ENCODE assay signal across 18 cellular contexts in the genomic region with DNA sequence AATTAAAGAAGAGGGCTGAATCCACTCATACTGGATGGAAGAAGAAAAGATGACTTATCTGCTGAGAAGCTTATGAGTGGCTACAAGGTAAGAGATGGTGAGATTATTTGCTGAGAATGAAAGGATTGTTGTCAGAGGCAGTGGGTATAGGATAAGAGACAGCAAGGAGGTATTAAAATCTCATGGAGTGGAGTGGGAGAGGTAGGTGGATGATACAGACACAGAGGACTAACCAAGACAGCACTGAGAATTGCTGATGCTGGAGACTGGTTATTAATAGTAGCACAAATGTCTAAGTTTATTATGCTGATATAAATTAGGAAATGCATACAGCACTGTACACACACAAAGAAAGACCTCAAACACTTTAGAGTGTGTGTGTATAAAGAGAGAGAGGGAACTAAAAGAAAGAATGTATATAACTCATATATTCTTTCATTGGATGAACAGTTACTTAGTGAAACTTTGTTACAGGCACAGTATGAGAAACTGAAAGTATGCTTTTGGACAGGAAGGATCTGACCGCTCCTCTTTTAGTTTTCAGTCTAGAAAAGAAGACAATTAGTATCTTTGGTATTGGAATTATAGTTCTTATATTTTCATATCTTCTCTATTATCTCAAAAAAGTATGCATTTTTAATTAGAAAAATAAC.
DNase-seq lines count a peak whose midpoint lies in the region; ATAC-seq, FAIRE-seq and TF ChIP-seq lines count a peak whose summit lies in the region.
"Had no signal": no experiment of that assay in that cellular context is flagged by ENCODE, and none has a peak within 500 bp of the region (broad histone marks: within the 10 kb centered on the region; RNA-seq: fewer than 3 reads in every experiment).

No MANE protein-coding gene starts in this region.

- RAD21 ChIA-PET in GM12878 (lab: Charles Lee; ENCODE audit: unreplicated experiment), result no interaction called here

- no peak overlapping the region for H3K4me3 ChIP-seq in GM12878
- H3K4me3 ChIP-seq: K562, SJSA1, suprapubic skin had no signal

- H3K4me1 ChIP-seq in GM12878 (ENCODE audit: control insufficient read depth, insufficient read depth, low read length), result no peaks in the 10 kb centered on the region
- H3K4me1 ChIP-seq: SJSA1, suprapubic skin had no signal

- H3K36me3 ChIP-seq in GM12878 (ENCODE audit: control insufficient read depth in 2 of 2, insufficient read depth in 2 of 2, low read length in 1 of 2), result no peaks in the 10 kb centered on the region
- H3K36me3 ChIP-seq: brain microvascular endothelial cell, SJSA1, suprapubic skin had no signal

- no peak overlapping the region for H3K27ac ChIP-seq in GM12878 (ENCODE audit: control insufficient read depth, insufficient read depth)
- H3K27ac ChIP-seq: brain microvascular endothelial cell, SJSA1, suprapubic skin had no signal

- no peak for TF ChIP-seq EP300 in GM12878 (IDR thresholded peaks at IDR 0.05; ENCODE audit: borderline replicate concordance in 1 of 2, control insufficient read depth in 1 of 2, low read depth in 2 of 2, low read length in 2 of 2)

- in situ Hi-C loops in GM12878 (cut with MboI), result no loop called here

- SMC1A ChIA-PET in GM12878 (lab: Charles Lee; ENCODE audit: uncharacterized antibody, unreplicated experiment), result interaction anchor here (1.0 to 1.1 kb wide), 2 partner anchors 8 to 23 kb away, joined by 3 read pairs; no protein-coding TSS in a partner anchor

- DNase-seq in GM12878 (ENCODE audit: low read depth, low spot score) (no peak), left lobe of liver (ENCODE audit: low spot score) (no peak), NCI-H2171 treated with DMSO at 0.1 percent for 48 hours (lab: John Stamatoyannopoulos, UW) (no peak), SW 1271 (lab: John Stamatoyannopoulos, UW) (no peak)
- DNase-seq: activated CD4-positive, alpha-beta T cell treated with anti-CD3 and anti-CD28 coated beads, Interleukin-2, amount 50 U/mL, for 1 hour; activated T-cell treated with anti-CD3 and anti-CD28 coated beads for 4 hours; brain microvascular endothelial cell; hypothalamus; NCI-H146; NCI-H446 treated with DMSO at 0.1 percent for 48 hours; stimulated activated CD4-positive, alpha-beta T cell treated with anti-CD3 and anti-CD28 coated beads, Interleukin-2, amount 100 ng/mL, for 48 hours had no signal

- 0 out of 2 replicates have a peak overlapping the region, but pooled peaks have one; percentile 23 for H2AFZ ChIP-seq in GM12878 (ENCODE audit: control insufficient read depth, low read depth, low read length)

- FAIRE-seq in GM12878 (lab: Jason Lieb, UNC), result no peak
- FAIRE-seq: K562 had no signal

- H3K79me2 ChIP-seq in GM12878 (ENCODE audit: control insufficient read depth, insufficient read depth, low read length), result no peaks in the 10 kb centered on the region

- 0% methylated on average over 1 of the region's 1 CpG for WGBS in GM12878 (ENCODE audit: insufficient coverage, insufficient replicate concordance, low lambda C conversion rate, missing lambda C conversion rate)

- intact Hi-C loops in GM12878 (cut with micrococcal nuclease; ENCODE audit: unreplicated experiment), result no loop called here

- no peak for TF ChIP-seq POLR2A in GM12878 (IDR thresholded peaks at IDR 0.05; ENCODE audit: low read depth, low read length)

- no peak overlapping the region for H3K9ac ChIP-seq in GM12878 (ENCODE audit: control insufficient read depth, insufficient read depth, low read length)

- no peaks in the 10 kb centered on the region for H3K9me3 ChIP-seq in GM12878 (replicated peaks; ENCODE audit: control insufficient read depth, insufficient read depth, low read length)
- H3K9me3 ChIP-seq: SJSA1, suprapubic skin had no signal

- TF ChIP-seq RAD21 in GM12878 (IDR thresholded peaks at IDR 0.05; ENCODE audit: insufficient read depth, low read depth, low read length), result no peak

- H3K4me2 ChIP-seq in GM12878 (ENCODE audit: control insufficient read depth, insufficient read depth), result 0 out of 2 replicates have a peak overlapping the region, but pooled peaks have one; percentile 17

- POLR2A ChIA-PET in GM12878 (lab: Charles Lee), result no interaction called here

- H4K20me1 ChIP-seq in GM12878 (ENCODE audit: control insufficient read depth, insufficient read depth), result no peaks in the 10 kb centered on the region

- ATAC-seq in GM18519 (IDR thresholded peaks at IDR 0.05; ENCODE audit: low FRiP score, unreplicated experiment) (peak; percentile 97), GM21423 (IDR thresholded peaks at IDR 0.05; ENCODE audit: unreplicated experiment) (peak; percentile 56), HG03432 (IDR thresholded peaks at IDR 0.05; ENCODE audit: unreplicated experiment) (peak; percentile 75), GM12878 (peak; percentile 77), left lobe of liver (no peak), HG03108 (IDR thresholded peaks at IDR 0.05; ENCODE audit: unreplicated experiment) (no peak)
- ATAC-seq: K562 had no signal

- no peaks in the 10 kb centered on the region for H3K27me3 ChIP-seq in GM12878 (replicated peaks in 1 of 2; ENCODE audit: control insufficient read depth in 2 of 2, insufficient read depth in 2 of 2, low read length in 1 of 2)
- H3K27me3 ChIP-seq: brain microvascular endothelial cell, SJSA1, suprapubic skin had no signal

- CTCF ChIA-PET in GM12878 (lab: Yijun Ruan, JAX), result interaction anchor here (1.3 kb wide), 1 partner anchor 76 kb away, joined by 3 read pairs; no protein-coding TSS in a partner anchor

- no TSS peak for BruUV-seq in GM12878 (replicated peaks; lab: Mats Ljungman, UMichigan)

- no peak for TF ChIP-seq CTCF in GM12878 (IDR thresholded peaks at IDR 0.05 in 2 of 3, conservative IDR thresholded peaks at IDR 0.05 in 1 of 3; ENCODE audit: control insufficient read depth in 2 of 3, extremely low read depth in 1 of 3, insufficient read depth in 1 of 3, low read depth in 3 of 3, low read length in 3 of 3)

TF ChIP-seq in GM12878, 131 proteins besides CTCF, POLR2A, EP300 and RAD21:
- TF ChIP-seq ETV6 (conservative IDR thresholded peaks at IDR 0.05 in 1 of 2, IDR thresholded peaks at IDR 0.05 in 1 of 2; ENCODE audit: borderline replicate concordance in 1 of 2, low read depth in 1 of 2) (no peak), LARP7 (IDR thresholded peaks at IDR 0.05) (no peak), IKZF2 (IDR thresholded peaks at IDR 0.05) (no peak), SIN3A (IDR thresholded peaks at IDR 0.05; ENCODE audit: low read depth, low read length) (no peak), SMARCA5 (IDR thresholded peaks at IDR 0.05) (no peak), NBN (IDR thresholded peaks at IDR 0.05) (no peak), BHLHE40 (IDR thresholded peaks at IDR 0.05; ENCODE audit: borderline replicate concordance in 1 of 2, low read depth in 2 of 2, low read length in 1 of 2) (no peak), MXI1 (IDR thresholded peaks at IDR 0.05; ENCODE audit: low read depth, low read length) (no peak), EGR1 (IDR thresholded peaks at IDR 0.05; ENCODE audit: borderline replicate concordance in 1 of 2, low read depth in 2 of 2, low read length in 2 of 2) (no peak)
- TF ChIP-seq, protein P1, sequence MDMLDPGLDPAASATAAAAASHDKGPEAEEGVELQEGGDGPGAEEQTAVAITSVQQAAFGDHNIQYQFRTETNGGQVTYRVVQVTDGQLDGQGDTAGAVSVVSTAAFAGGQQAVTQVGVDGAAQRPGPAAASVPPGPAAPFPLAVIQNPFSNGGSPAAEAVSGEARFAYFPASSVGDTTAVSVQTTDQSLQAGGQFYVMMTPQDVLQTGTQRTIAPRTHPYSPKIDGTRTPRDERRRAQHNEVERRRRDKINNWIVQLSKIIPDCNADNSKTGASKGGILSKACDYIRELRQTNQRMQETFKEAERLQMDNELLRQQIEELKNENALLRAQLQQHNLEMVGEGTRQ (IDR thresholded peaks at IDR 0.05; ENCODE audit: borderline replicate concordance, low read depth, low read length), result no peak
- TF ChIP-seq, protein P2, sequence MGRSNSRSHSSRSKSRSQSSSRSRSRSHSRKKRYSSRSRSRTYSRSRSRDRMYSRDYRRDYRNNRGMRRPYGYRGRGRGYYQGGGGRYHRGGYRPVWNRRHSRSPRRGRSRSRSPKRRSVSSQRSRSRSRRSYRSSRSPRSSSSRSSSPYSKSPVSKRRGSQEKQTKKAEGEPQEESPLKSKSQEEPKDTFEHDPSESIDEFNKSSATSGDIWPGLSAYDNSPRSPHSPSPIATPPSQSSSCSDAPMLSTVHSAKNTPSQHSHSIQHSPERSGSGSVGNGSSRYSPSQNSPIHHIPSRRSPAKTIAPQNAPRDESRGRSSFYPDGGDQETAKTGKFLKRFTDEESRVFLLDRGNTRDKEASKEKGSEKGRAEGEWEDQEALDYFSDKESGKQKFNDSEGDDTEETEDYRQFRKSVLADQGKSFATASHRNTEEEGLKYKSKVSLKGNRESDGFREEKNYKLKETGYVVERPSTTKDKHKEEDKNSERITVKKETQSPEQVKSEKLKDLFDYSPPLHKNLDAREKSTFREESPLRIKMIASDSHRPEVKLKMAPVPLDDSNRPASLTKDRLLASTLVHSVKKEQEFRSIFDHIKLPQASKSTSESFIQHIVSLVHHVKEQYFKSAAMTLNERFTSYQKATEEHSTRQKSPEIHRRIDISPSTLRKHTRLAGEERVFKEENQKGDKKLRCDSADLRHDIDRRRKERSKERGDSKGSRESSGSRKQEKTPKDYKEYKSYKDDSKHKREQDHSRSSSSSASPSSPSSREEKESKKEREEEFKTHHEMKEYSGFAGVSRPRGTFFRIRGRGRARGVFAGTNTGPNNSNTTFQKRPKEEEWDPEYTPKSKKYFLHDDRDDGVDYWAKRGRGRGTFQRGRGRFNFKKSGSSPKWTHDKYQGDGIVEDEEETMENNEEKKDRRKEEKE (IDR thresholded peaks at IDR 0.05), result no peak
- TF ChIP-seq, protein P3, sequence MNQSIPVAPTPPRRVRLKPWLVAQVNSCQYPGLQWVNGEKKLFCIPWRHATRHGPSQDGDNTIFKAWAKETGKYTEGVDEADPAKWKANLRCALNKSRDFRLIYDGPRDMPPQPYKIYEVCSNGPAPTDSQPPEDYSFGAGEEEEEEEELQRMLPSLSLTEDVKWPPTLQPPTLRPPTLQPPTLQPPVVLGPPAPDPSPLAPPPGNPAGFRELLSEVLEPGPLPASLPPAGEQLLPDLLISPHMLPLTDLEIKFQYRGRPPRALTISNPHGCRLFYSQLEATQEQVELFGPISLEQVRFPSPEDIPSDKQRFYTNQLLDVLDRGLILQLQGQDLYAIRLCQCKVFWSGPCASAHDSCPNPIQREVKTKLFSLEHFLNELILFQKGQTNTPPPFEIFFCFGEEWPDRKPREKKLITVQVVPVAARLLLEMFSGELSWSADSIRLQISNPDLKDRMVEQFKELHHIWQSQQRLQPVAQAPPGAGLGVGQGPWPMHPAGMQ (IDR thresholded peaks at IDR 0.05; ENCODE audit: borderline replicate concordance), result no peak

Comparison
In these comparisons a context has a peak if more than half of its experiments do, and no peak if none do; other contexts are left out.
1. ATAC-seq: peak in GM18519 (single experiment), GM21423 (single experiment), HG03432 (single experiment) and GM12878 (single experiment); none in left lobe of liver (single experiment) and HG03108 (single experiment).